7 cellular contexts compared by ENCODE assay signal in genomic region chr1:225097175-225097574, GRCh38.
"Had no signal": no experiment of that assay in that cellular context is flagged by ENCODE, and none has a peak within 500 bp of the region (broad histone marks: within the 10 kb centered on the region; RNA-seq: fewer than 3 reads in every experiment).

No MANE protein-coding gene starts in this region.

- DNase-seq: GDM1, GF-D8 had no signal

- ATAC-seq: GM12878 had no signal

- H3K4me3 ChIP-seq: GM12878 had no signal

- FAIRE-seq: GM12878, GM12891, GM12892, GM18507, GM19239 had no signal
